ENCODE assay signal across 1 cellular context in genomic region chr11:976431-977160, GRCh38.
TF ChIP-seq lines count a peak whose summit lies in the region.

No MANE protein-coding gene starts in this region.

TF ChIP-seq in H1, 55 proteins besides CTCF, POLR2A, EP300 and RAD21 (continued from another document):
- no peak for TF ChIP-seq TCF12 (IDR thresholded peaks at IDR 0.05; ENCODE audit: low read depth, low read length)
- TF ChIP-seq GABPA (IDR thresholded peaks at IDR 0.05; ENCODE audit: borderline replicate concordance, insufficient read depth, low read length): no peak
- TF ChIP-seq ZNF274 (IDR thresholded peaks at IDR 0.05; ENCODE audit: borderline replicate concordance, extremely low read depth, low read length): no peak
- no peak for TF ChIP-seq SUZ12 (IDR thresholded peaks at IDR 0.05; ENCODE audit: low read length)
- TF ChIP-seq CHD1 (IDR thresholded peaks at IDR 0.05; ENCODE audit: low read depth, low read length): no peak
- TF ChIP-seq PHF8 (conservative IDR thresholded peaks at IDR 0.05; ENCODE audit: low read depth, low read length): no peak
- no peak for TF ChIP-seq SRF (IDR thresholded peaks at IDR 0.05; ENCODE audit: low read depth, low read length)
- no peak for TF ChIP-seq CEBPB (IDR thresholded peaks at IDR 0.05; ENCODE audit: low read depth, low read length)
- TF ChIP-seq TEAD4 (IDR thresholded peaks at IDR 0.05; ENCODE audit: low read depth, low read length): no peak
- TF ChIP-seq CBX8 (IDR thresholded peaks at IDR 0.05; ENCODE audit: borderline replicate concordance, low read depth, low read length): no peak
- no peak for TF ChIP-seq KDM5A (IDR thresholded peaks at IDR 0.05; ENCODE audit: low read length)
- no peak for TF ChIP-seq SIX5 (IDR thresholded peaks at IDR 0.05; ENCODE audit: low read depth, low read length)
- no peak for TF ChIP-seq E2F6 (IDR thresholded peaks at IDR 0.05)
- TF ChIP-seq SP2 (IDR thresholded peaks at IDR 0.05; ENCODE audit: low read length): no peak
- TF ChIP-seq RNF2 (IDR thresholded peaks at IDR 0.05; ENCODE audit: borderline replicate concordance, low read depth, low read length, missing control alignments, poor library complexity, severe bottlenecking): no peak
- TF ChIP-seq CREB1 (IDR thresholded peaks at IDR 0.05): no peak
